Comparison of ENCODE assay signal across 1 cellular context in the genomic region with DNA sequence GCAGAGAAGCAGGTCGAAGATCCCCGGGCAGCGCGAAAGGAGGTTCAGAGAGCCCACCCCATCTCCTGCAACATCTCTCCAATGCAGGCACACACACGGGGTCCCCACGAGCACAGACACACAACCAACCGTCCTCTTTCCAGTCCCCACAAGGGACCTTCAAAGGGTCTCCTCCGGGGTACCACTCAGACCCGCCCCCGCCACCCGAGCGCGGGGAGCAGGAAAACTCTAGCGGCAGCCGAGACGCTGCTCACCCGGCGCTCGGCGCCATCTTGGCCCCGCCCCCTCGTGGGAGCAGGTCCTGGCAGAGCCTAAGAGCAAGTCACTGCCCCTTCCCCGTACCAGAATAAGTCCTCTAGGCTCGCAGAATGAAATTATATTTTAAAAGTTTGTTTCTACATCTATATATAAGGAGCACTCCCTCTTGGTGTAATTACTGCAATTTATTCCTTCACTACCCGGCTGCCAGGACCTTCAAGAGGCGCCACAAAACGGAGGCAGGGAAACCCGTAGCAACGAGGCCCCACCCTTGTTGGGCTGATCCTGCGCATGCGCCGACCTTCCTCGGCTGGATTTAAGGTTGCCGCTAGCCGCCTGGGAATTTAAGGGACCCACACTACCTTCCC.
TF ChIP-seq lines count a peak whose summit lies in the region.

A gene with protein sequence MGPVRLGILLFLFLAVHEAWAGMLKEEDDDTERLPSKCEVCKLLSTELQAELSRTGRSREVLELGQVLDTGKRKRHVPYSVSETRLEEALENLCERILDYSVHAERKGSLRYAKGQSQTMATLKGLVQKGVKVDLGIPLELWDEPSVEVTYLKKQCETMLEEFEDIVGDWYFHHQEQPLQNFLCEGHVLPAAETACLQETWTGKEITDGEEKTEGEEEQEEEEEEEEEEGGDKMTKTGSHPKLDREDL (plus strand): TSS at position 560 of the 626 bp plus-strand sequence. CDS start 111 bp downstream, outside the sequence.
Gene TAF6, minus strand, starts transcription at position 284 of the 626 bp plus-strand sequence. CDS start 5,149 bp downstream, outside the sequence.

TF ChIP-seq in K562, 482 proteins besides CTCF, POLR2A, EP300 and RAD21 (continued from another document and continues in another):
- TF ChIP-seq, protein P1, sequence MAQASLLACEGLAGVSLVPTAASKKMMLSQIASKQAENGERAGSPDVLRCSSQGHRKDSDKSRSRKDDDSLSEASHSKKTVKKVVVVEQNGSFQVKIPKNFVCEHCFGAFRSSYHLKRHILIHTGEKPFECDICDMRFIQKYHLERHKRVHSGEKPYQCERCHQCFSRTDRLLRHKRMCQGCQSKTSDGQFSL (CRISPR knock-in tag; IDR thresholded peaks at IDR 0.05) = no peak
- TF ChIP-seq, protein P1 (tag; IDR thresholded peaks at IDR 0.05) = no peak
- no peak for TF ChIP-seq L3MBTL2 (IDR thresholded peaks at IDR 0.05)
- TF ChIP-seq ETS1 (conservative IDR thresholded peaks at IDR 0.05; ENCODE audit: control insufficient read depth, low read depth, low read length) = peak; percentile 72; the same call in 1 of the 2 replicates
- no peak for TF ChIP-seq IFI16 (CRISPR knock-in tag; IDR thresholded peaks at IDR 0.05)
- no peak for TF ChIP-seq POLR3G (IDR thresholded peaks at IDR 0.05; ENCODE audit: extremely low read depth, insufficient read length, insufficient replicate concordance)
- no peak for TF ChIP-seq ZNF699 (CRISPR knock-in tag; IDR thresholded peaks at IDR 0.05; ENCODE audit: insufficient replicate concordance)
- TF ChIP-seq NR0B1 (IDR thresholded peaks at IDR 0.05; ENCODE audit: partially characterized antibody) = no peak
- TF ChIP-seq ZNF324 (CRISPR knock-in tag; IDR thresholded peaks at IDR 0.05) = no peak; the same call in 1 of the 2 replicates
- no peak for TF ChIP-seq ZNF398 (CRISPR knock-in tag; IDR thresholded peaks at IDR 0.05)
- TF ChIP-seq, protein P2, sequence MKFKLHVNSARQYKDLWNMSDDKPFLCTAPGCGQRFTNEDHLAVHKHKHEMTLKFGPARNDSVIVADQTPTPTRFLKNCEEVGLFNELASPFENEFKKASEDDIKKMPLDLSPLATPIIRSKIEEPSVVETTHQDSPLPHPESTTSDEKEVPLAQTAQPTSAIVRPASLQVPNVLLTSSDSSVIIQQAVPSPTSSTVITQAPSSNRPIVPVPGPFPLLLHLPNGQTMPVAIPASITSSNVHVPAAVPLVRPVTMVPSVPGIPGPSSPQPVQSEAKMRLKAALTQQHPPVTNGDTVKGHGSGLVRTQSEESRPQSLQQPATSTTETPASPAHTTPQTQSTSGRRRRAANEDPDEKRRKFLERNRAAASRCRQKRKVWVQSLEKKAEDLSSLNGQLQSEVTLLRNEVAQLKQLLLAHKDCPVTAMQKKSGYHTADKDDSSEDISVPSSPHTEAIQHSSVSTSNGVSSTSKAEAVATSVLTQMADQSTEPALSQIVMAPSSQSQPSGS (CRISPR knock-in tag; IDR thresholded peaks at IDR 0.05) = no peak
- TF ChIP-seq PURB (CRISPR knock-in tag; IDR thresholded peaks at IDR 0.05; ENCODE audit: low read depth) = no peak
- TF ChIP-seq CTCFL (IDR thresholded peaks at IDR 0.05; ENCODE audit: borderline replicate concordance, insufficient read depth, low read depth, low read length, poor library complexity, severe bottlenecking) = peak; percentile 16
- no peak for TF ChIP-seq FOXA1 (IDR thresholded peaks at IDR 0.05; ENCODE audit: borderline replicate concordance)
- TF ChIP-seq HDAC2 (IDR thresholded peaks at IDR 0.05) = 0 out of 2 replicates have a peak, but pooled peaks have one; percentile 9
- TF ChIP-seq, protein P3, sequence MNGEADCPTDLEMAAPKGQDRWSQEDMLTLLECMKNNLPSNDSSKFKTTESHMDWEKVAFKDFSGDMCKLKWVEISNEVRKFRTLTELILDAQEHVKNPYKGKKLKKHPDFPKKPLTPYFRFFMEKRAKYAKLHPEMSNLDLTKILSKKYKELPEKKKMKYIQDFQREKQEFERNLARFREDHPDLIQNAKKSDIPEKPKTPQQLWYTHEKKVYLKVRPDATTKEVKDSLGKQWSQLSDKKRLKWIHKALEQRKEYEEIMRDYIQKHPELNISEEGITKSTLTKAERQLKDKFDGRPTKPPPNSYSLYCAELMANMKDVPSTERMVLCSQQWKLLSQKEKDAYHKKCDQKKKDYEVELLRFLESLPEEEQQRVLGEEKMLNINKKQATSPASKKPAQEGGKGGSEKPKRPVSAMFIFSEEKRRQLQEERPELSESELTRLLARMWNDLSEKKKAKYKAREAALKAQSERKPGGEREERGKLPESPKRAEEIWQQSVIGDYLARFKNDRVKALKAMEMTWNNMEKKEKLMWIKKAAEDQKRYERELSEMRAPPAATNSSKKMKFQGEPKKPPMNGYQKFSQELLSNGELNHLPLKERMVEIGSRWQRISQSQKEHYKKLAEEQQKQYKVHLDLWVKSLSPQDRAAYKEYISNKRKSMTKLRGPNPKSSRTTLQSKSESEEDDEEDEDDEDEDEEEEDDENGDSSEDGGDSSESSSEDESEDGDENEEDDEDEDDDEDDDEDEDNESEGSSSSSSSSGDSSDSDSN (IDR thresholded peaks at IDR 0.05; ENCODE audit: borderline replicate concordance in 1 of 2, low read depth in 2 of 2, low read length in 2 of 2) = peak in 1 of 2 experiments; percentile 30; a peak in 1 of 4 replicates
- TF ChIP-seq, protein P4, sequence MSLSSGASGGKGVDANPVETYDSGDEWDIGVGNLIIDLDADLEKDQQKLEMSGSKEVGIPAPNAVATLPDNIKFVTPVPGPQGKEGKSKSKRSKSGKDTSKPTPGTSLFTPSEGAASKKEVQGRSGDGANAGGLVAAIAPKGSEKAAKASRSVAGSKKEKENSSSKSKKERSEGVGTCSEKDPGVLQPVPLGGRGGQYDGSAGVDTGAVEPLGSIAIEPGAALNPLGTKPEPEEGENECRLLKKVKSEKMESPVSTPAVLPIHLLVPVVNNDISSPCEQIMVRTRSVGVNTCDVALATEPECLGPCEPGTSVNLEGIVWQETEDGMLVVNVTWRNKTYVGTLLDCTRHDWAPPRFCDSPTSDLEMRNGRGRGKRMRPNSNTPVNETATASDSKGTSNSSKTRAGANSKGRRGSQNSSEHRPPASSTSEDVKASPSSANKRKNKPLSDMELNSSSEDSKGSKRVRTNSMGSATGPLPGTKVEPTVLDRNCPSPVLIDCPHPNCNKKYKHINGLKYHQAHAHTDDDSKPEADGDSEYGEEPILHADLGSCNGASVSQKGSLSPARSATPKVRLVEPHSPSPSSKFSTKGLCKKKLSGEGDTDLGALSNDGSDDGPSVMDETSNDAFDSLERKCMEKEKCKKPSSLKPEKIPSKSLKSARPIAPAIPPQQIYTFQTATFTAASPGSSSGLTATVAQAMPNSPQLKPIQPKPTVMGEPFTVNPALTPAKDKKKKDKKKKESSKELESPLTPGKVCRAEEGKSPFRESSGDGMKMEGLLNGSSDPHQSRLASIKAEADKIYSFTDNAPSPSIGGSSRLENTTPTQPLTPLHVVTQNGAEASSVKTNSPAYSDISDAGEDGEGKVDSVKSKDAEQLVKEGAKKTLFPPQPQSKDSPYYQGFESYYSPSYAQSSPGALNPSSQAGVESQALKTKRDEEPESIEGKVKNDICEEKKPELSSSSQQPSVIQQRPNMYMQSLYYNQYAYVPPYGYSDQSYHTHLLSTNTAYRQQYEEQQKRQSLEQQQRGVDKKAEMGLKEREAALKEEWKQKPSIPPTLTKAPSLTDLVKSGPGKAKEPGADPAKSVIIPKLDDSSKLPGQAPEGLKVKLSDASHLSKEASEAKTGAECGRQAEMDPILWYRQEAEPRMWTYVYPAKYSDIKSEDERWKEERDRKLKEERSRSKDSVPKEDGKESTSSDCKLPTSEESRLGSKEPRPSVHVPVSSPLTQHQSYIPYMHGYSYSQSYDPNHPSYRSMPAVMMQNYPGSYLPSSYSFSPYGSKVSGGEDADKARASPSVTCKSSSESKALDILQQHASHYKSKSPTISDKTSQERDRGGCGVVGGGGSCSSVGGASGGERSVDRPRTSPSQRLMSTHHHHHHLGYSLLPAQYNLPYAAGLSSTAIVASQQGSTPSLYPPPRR (CRISPR knock-in tag; IDR thresholded peaks at IDR 0.05; ENCODE audit: borderline replicate concordance) = no peak
- no peak for TF ChIP-seq GATAD2B (IDR thresholded peaks at IDR 0.05; ENCODE audit: borderline replicate concordance)
- TF ChIP-seq, protein P5, sequence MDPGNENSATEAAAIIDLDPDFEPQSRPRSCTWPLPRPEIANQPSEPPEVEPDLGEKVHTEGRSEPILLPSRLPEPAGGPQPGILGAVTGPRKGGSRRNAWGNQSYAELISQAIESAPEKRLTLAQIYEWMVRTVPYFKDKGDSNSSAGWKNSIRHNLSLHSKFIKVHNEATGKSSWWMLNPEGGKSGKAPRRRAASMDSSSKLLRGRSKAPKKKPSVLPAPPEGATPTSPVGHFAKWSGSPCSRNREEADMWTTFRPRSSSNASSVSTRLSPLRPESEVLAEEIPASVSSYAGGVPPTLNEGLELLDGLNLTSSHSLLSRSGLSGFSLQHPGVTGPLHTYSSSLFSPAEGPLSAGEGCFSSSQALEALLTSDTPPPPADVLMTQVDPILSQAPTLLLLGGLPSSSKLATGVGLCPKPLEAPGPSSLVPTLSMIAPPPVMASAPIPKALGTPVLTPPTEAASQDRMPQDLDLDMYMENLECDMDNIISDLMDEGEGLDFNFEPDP (CRISPR knock-in tag; IDR thresholded peaks at IDR 0.05) = peak; percentile 89; the same call in 1 of the 2 replicates
